33 cellular contexts compared by ENCODE assay signal in the genomic region with DNA sequence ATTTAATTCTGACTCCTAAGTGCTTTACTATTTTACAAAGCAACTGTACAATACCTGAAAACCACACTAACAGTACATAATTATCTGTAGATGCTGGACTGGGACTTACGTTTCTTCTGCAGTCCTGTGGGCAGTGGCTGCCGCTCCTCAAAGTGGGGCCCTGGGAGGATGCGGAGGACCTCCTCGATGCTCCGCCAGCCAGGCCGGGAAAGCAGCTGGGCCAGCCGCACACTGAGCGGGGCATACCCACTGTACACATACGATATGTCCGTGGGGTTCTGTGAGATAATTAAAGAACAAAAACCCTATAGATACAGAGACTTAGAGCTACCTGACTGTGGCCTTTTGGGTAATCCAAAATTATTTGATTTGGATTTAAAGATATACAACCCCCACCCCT. TPM values are rescaled to one million over a fixed set of nuclear protein-coding genes. Genes with fewer than 3 reads are reported as not detected.
"Had no signal": no experiment of that assay in that cellular context is flagged by ENCODE, and none has a peak within 500 bp of the region (broad histone marks: within the 10 kb centered on the region; RNA-seq: fewer than 3 reads in every experiment).

No MANE protein-coding gene starts in this region.

- DNase-seq: activated B cell treated with CpG ODN at 0.5 μM for 24 hours; activated CD4-positive, alpha-beta memory T cell treated with anti-CD3 and anti-CD28 coated beads for 36 hours; activated CD4-positive, alpha-beta T cell treated with anti-CD3 and anti-CD28 coated beads for 4 hours; activated CD4-positive, alpha-beta T cell treated with anti-CD3 and anti-CD28 coated beads, Interleukin-2, amount 10 ng/mL, durations not matched to agents 24 days and 14 days; activated CD4-positive, alpha-beta T cell treated with anti-CD3 and anti-CD28 coated beads, Interleukin-2, amount 50 U/mL, for 1 hour; activated CD4-positive, alpha-beta T cell treated with anti-CD3 and anti-CD28 coated beads, Interleukin-2, amount 50 U/mL, for 4 hours; activated CD4-positive, CD25-positive, alpha-beta regulatory T cell treated with anti-CD3 and anti-CD28 coated beads, Interleukin-2, amount 50 U/mL, for 72 hours; activated CD8-positive, alpha-beta memory T cell treated with anti-CD3 and anti-CD28 coated beads, Interleukin-2, amount 50 U/mL, for 4 hours; activated CD8-positive, alpha-beta T cell treated with anti-CD3 and anti-CD28 coated beads for 36 hours; activated effector memory CD4-positive, alpha-beta T cell treated with anti-CD3 and anti-CD28 coated beads, Interleukin-2, amount 50 U/mL, for 16 hours; activated gamma-delta T cell treated with Interleukin-2 at 50 U/mL for 16 hours; activated naive CD4-positive, alpha-beta T cell treated with anti-CD3 and anti-CD28 coated beads, Interleukin-2, amount 50 U/mL, for 16 hours; activated naive CD4-positive, alpha-beta T cell treated with Interleukin-2 at 50 U/mL for 16 hours; activated naive CD8-positive, alpha-beta T cell treated with anti-CD3 and anti-CD28 coated beads for 36 hours; activated T-cell treated with anti-CD3 and anti-CD28 coated beads for 4 hours; activated T-cell treated with anti-CD3 and anti-CD28 coated beads, Interleukin-2, amount 50 U/mL, for 1 hour; activated T-cell treated with anti-CD3 and anti-CD28 coated beads, Interleukin-2, amount 50 U/mL, for 4 hours; activated T-cell treated with anti-CD3 and anti-CD28 coated beads, Interleukin-2, amount 50 U/mL, for 72 hours; amniotic stem cell; aorta; body of pancreas; brain microvascular endothelial cell; central memory CD4-positive, alpha-beta T cell; T-helper 2 cell; T-helper 9 cell had no signal

- H3K27me3 ChIP-seq: adrenal gland, body of pancreas, brain microvascular endothelial cell, breast epithelium had no signal

- H3K27ac Mint-ChIP-seq: activated B cell treated with CpG ODN at 0.5 μM for 24 hours; activated CD4-positive, alpha-beta memory T cell treated with anti-CD3 and anti-CD28 coated beads for 36 hours; activated CD4-positive, alpha-beta T cell treated with anti-CD3 and anti-CD28 coated beads, Interleukin-2, amount 10 ng/mL, durations not matched to agents 24 days and 14 days; activated CD8-positive, alpha-beta T cell treated with anti-CD3 and anti-CD28 coated beads for 36 hours; activated naive CD8-positive, alpha-beta T cell treated with anti-CD3 and anti-CD28 coated beads for 36 hours; activated T-helper 1 cell treated with anti-CD3 and anti-CD28 coated beads, Interleukin-12 subunit alpha, Interleukin-12 subunit beta, Interleukin-2, Interleukin-4 antibody, amounts not matched to agents 30 ng/mL and 10 ng/mL and 1 ng/mL, durations not matched to agents 14 hours and 24 hours and 36 hours; activated T-helper 17 cell treated with anti-CD3 and anti-CD28 coated beads, Interleukin-2, amount 50 U/mL, for 72 hours; T-helper 1 cell treated with Interleukin-12 subunit alpha and Interleukin-12 subunit beta and Interleukin-4 antibody, amounts not matched to agents 30 μg/mL and 1 μg/mL, for 36 hours; T-helper 2 cell treated with Interferon-gamma antibody and Interleukin-4, amounts not matched to agents 5 μg/mL and 100 μg/mL, for 36 hours had no signal

- ATAC-seq: activated CD8-positive, alpha-beta T cell treated with anti-CD3 and anti-CD28 coated beads for 36 hours; activated naive CD4-positive, alpha-beta T cell treated with anti-CD3 and anti-CD28 coated beads, Interleukin-2, amount 50 U/mL, for 72 hours; activated T-cell treated with anti-CD3 and anti-CD28 coated beads, Interleukin-2, amount 50 U/mL, for 4 hours; activated T-cell treated with anti-CD3 and anti-CD28 coated beads, Interleukin-2, amount 50 U/mL, for 72 hours; activated T-helper 17 cell treated with anti-CD3 and anti-CD28 coated beads, Interleukin-2, amount 50 U/mL, for 72 hours; body of pancreas had no signal

- H3K4me1 ChIP-seq: adrenal gland, body of pancreas, breast epithelium had no signal

- H3K27me3 Mint-ChIP-seq: activated B cell treated with CpG ODN at 0.5 μM for 24 hours; activated CD4-positive, alpha-beta memory T cell treated with anti-CD3 and anti-CD28 coated beads for 36 hours; activated CD4-positive, alpha-beta T cell treated with anti-CD3 and anti-CD28 coated beads, Interleukin-2, amount 10 ng/mL, durations not matched to agents 24 days and 14 days; activated CD8-positive, alpha-beta T cell treated with anti-CD3 and anti-CD28 coated beads for 36 hours; activated naive CD8-positive, alpha-beta T cell treated with anti-CD3 and anti-CD28 coated beads for 36 hours; activated T-helper 17 cell treated with anti-CD3 and anti-CD28 coated beads, Interleukin-2, amount 50 U/mL, for 72 hours had no signal

- H3K4me3 ChIP-seq: adrenal gland, body of pancreas, breast epithelium had no signal

- H3K36me3 ChIP-seq: breast epithelium had no signal

- H3K27ac ChIP-seq: adrenal gland, body of pancreas, brain microvascular endothelial cell, breast epithelium, VCaP had no signal

- H3K4me3 Mint-ChIP-seq: activated B cell treated with CpG ODN at 0.5 μM for 24 hours; activated CD4-positive, alpha-beta memory T cell treated with anti-CD3 and anti-CD28 coated beads for 36 hours; activated CD4-positive, alpha-beta T cell treated with anti-CD3 and anti-CD28 coated beads, Interleukin-2, amount 10 ng/mL, durations not matched to agents 24 days and 14 days; activated CD8-positive, alpha-beta T cell treated with anti-CD3 and anti-CD28 coated beads for 36 hours; activated naive CD8-positive, alpha-beta T cell treated with anti-CD3 and anti-CD28 coated beads for 36 hours; activated T-cell treated with anti-CD3 and anti-CD28 coated beads, Interleukin-2, amount 50 U/mL, for 4 hours; activated T-cell treated with anti-CD3 and anti-CD28 coated beads, Interleukin-2, amount 50 U/mL, for 72 hours; activated T-helper 1 cell treated with anti-CD3 and anti-CD28 coated beads, Interleukin-12 subunit alpha, Interleukin-12 subunit beta, Interleukin-2, Interleukin-4 antibody, amounts not matched to agents 30 ng/mL and 10 ng/mL and 1 ng/mL, durations not matched to agents 14 hours and 24 hours and 36 hours; activated T-helper 17 cell treated with anti-CD3 and anti-CD28 coated beads, Interleukin-2, amount 50 U/mL, for 72 hours; T-helper 1 cell treated with Interleukin-12 subunit alpha and Interleukin-12 subunit beta and Interleukin-4 antibody, amounts not matched to agents 30 μg/mL and 1 μg/mL, for 36 hours; T-helper 2 cell treated with Interferon-gamma antibody and Interleukin-4, amounts not matched to agents 5 μg/mL and 100 μg/mL, for 36 hours had no signal

- H3K9me3 ChIP-seq: adrenal gland, body of pancreas, breast epithelium had no signal

- H3K9me3 Mint-ChIP-seq: activated B cell treated with CpG ODN at 0.5 μM for 24 hours; activated CD4-positive, alpha-beta memory T cell treated with anti-CD3 and anti-CD28 coated beads for 36 hours; activated CD4-positive, alpha-beta T cell treated with anti-CD3 and anti-CD28 coated beads, Interleukin-2, amount 10 ng/mL, durations not matched to agents 24 days and 14 days; activated CD8-positive, alpha-beta T cell treated with anti-CD3 and anti-CD28 coated beads for 36 hours; activated naive CD4-positive, alpha-beta T cell treated with anti-CD3 and anti-CD28 coated beads, Interleukin-2, amount 50 U/mL, for 72 hours; activated naive CD8-positive, alpha-beta T cell treated with anti-CD3 and anti-CD28 coated beads for 36 hours; activated T-cell treated with anti-CD3 and anti-CD28 coated beads, Interleukin-2, amount 50 U/mL, for 4 hours; activated T-cell treated with anti-CD3 and anti-CD28 coated beads, Interleukin-2, amount 50 U/mL, for 72 hours; activated T-helper 1 cell treated with anti-CD3 and anti-CD28 coated beads, Interleukin-12 subunit alpha, Interleukin-12 subunit beta, Interleukin-2, Interleukin-4 antibody, amounts not matched to agents 30 ng/mL and 10 ng/mL and 1 ng/mL, durations not matched to agents 14 hours and 24 hours and 36 hours; activated T-helper 17 cell treated with anti-CD3 and anti-CD28 coated beads, Interleukin-2, amount 50 U/mL, for 72 hours; T-helper 1 cell treated with Interleukin-12 subunit alpha and Interleukin-12 subunit beta and Interleukin-4 antibody, amounts not matched to agents 30 μg/mL and 1 μg/mL, for 36 hours; T-helper 2 cell treated with Interferon-gamma antibody and Interleukin-4, amounts not matched to agents 5 μg/mL and 100 μg/mL, for 36 hours had no signal

- H3K4me1 Mint-ChIP-seq: activated B cell treated with CpG ODN at 0.5 μM for 24 hours had no signal

RNA-seq across cellular contexts. Expression of gene LRRC43, which starts 49.8 kb away (rescaled TPM):
- polyA plus RNA-seq: aorta had no signal

RNA-seq across cellular contexts. Expression of gene IL31, which starts 58.7 kb away (rescaled TPM):
- polyA plus RNA-seq: adrenal gland, aorta had no signal
